Comparison of ENCODE assay signal across 23 cellular contexts in the genomic region with DNA sequence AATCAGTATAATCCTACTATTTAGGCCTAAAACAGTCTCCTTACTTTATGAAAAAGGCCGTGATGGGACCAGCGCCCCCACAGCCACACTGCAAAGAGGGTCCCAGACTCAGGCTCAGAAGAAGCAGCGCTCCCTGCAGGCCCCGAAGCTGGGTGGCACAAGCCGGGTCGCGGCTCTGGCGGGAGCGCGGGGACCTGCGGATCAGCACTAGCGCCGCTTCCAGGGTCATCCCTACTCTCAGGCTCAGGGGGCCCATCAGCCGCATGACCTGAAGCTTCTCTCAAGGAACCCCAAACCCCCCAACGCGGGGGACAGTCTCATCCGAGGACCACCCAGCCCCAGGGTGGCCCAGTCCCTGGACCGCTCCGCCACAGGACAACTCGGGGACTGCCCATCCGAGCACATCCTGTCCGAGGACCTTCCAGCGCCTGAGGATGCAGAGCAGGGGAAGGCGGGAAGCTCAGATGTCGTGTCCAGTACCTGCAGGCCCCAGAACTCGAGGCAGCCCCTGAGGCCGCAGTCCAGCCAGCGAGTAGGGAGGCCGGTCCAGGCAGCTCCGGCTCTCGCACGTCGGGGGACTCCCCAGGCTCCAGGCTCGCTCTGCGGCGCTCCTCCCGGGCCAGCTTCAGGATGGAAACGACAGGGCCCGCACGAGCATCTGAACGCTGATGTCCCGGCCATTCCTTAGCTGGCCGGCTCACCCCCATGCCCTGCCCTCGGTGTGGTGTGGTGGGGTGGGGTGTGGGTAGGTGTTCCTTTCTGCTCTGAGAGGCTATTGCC. TPM values are rescaled to one million over a fixed set of nuclear protein-coding genes. Genes with fewer than 3 reads are reported as not detected.
DNase-seq lines count a peak whose midpoint lies in the region; ATAC-seq and TF ChIP-seq lines count a peak whose summit lies in the region.
"Had no signal": no experiment of that assay in that cellular context is flagged by ENCODE, and none has a peak within 500 bp of the region (broad histone marks: within the 10 kb centered on the region; RNA-seq: fewer than 3 reads in every experiment).

No MANE protein-coding gene starts in this region.

- TF ChIP-seq CTCF in RWPE2 (IDR thresholded peaks at IDR 0.05; ENCODE audit: poor library complexity, severe bottlenecking) (no peak), mesothelial cell of epicardium (IDR thresholded peaks at IDR 0.05; ENCODE audit: unreplicated experiment) (no peak)

- no peak overlapping the region for H3K27ac Mint-ChIP-seq in stimulated activated naive CD8-positive, alpha-beta T cell treated with anti-CD3 and anti-CD28 coated beads, Interleukin-15, amount 100 ng/mL, for 72 hours
- peak overlapping the region; percentile 97 for H3K27ac Mint-ChIP-seq in mesothelial cell of epicardium
- H3K27ac Mint-ChIP-seq: activated T-helper 1 cell treated with anti-CD3 and anti-CD28 coated beads, Interleukin-12 subunit alpha, Interleukin-12 subunit beta, Interleukin-2, Interleukin-4 antibody, amounts not matched to agents 30 ng/mL and 10 ng/mL and 1 ng/mL, durations not matched to agents 14 hours and 24 hours and 36 hours; effector memory CD8-positive, alpha-beta T cell had no signal

- H3K27me3 ChIP-seq in RWPE2 (ENCODE audit: insufficient read depth, poor library complexity, severe bottlenecking): no peaks in the 10 kb centered on the region
- H3K27me3 ChIP-seq: pancreas had no signal

- no peaks in the 10 kb centered on the region for H3K4me1 ChIP-seq in RWPE2 (ENCODE audit: insufficient read depth, poor library complexity, severe bottlenecking)
- H3K4me1 ChIP-seq: pancreas had no signal

- H3K36me3 ChIP-seq in RWPE2 (ENCODE audit: low read depth): no peaks in the 10 kb centered on the region
- H3K36me3 ChIP-seq: pancreas had no signal

- DNase-seq in stimulated activated naive CD8-positive, alpha-beta T cell treated with anti-CD3 and anti-CD28 coated beads, Interleukin-15, amount 100 ng/mL, for 72 hours: no peak
- no peak for DNase-seq in stimulated activated naive CD8-positive, alpha-beta T cell treated with anti-CD3 and anti-CD28 coated beads, Interleukin-15, Interleukin-2, amounts not matched to agents 100 U/mL and 50 U/mL, for 24 hours
- DNase-seq in RWPE2 (ENCODE audit: low spot score) (peak; percentile 40), mesothelial cell of epicardium (ENCODE audit: low spot score in 2 of 2, unreplicated experiment in 2 of 2) (no peak), middle frontal gyrus (ENCODE audit: extremely low spot score, low spot score) (no peak), NCI-H128 (lab: John Stamatoyannopoulos, UW; ENCODE audit: unreplicated experiment) (no peak), HCEC 1CT (no peak)
- DNase-seq: anterior cingulate cortex; effector memory CD8-positive, alpha-beta T cell; head of caudate nucleus; NCI-H187 treated with DMSO at 0.1 percent for 48 hours; NCI-H524; SHP77 treated with DMSO at 0.1 percent for 48 hours; small intestine; substantia nigra had no signal

- H3K4me3 ChIP-seq in RWPE2 (ENCODE audit: severe bottlenecking): no peak overlapping the region
- H3K4me3 ChIP-seq: coronary artery, pancreas had no signal

- peaks cover 24% of the 10 kb centered on the region for H3K27me3 Mint-ChIP-seq in stimulated activated naive CD8-positive, alpha-beta T cell treated with anti-CD3 and anti-CD28 coated beads, Interleukin-15, amount 100 ng/mL, for 72 hours
- no peaks in the 10 kb centered on the region for H3K27me3 Mint-ChIP-seq in mesothelial cell of epicardium (ENCODE audit: low read depth)

- peaks cover 5% of the 10 kb centered on the region for H3K36me3 Mint-ChIP-seq in mesothelial cell of epicardium
- H3K36me3 Mint-ChIP-seq: activated naive CD4-positive, alpha-beta T cell treated with anti-CD3 and anti-CD28 coated beads, Interleukin-2, amount 50 U/mL, for 24 hours; T-cell had no signal

- peak overlapping the region; percentile 21 to 35 for H3K4me3 Mint-ChIP-seq in stimulated activated naive CD8-positive, alpha-beta T cell treated with anti-CD3 and anti-CD28 coated beads, Interleukin-15, amount 100 ng/mL, for 72 hours
- no peak overlapping the region for H3K4me3 Mint-ChIP-seq in mesothelial cell of epicardium
- H3K4me3 Mint-ChIP-seq: activated T-helper 1 cell treated with anti-CD3 and anti-CD28 coated beads, Interleukin-12 subunit alpha, Interleukin-12 subunit beta, Interleukin-2, Interleukin-4 antibody, amounts not matched to agents 30 ng/mL and 10 ng/mL and 1 ng/mL, durations not matched to agents 14 hours and 24 hours and 36 hours; nephron had no signal

- H3K4me1 Mint-ChIP-seq in stimulated activated naive CD8-positive, alpha-beta T cell treated with anti-CD3 and anti-CD28 coated beads, Interleukin-15, amount 100 ng/mL, for 72 hours: peaks cover 18% of the 10 kb centered on the region
- peaks cover 37% of the 10 kb centered on the region for H3K4me1 Mint-ChIP-seq in mesothelial cell of epicardium

- ATAC-seq in stimulated activated naive CD8-positive, alpha-beta T cell treated with anti-CD3 and anti-CD28 coated beads, Interleukin-15, amount 100 ng/mL, for 72 hours: peak; percentile 4
- ATAC-seq in stimulated activated naive CD8-positive, alpha-beta T cell treated with anti-CD3 and anti-CD28 coated beads, Interleukin-15, Interleukin-2, amounts not matched to agents 100 U/mL and 50 U/mL, for 24 hours: no peak
- ATAC-seq in RWPE2 (ENCODE audit: low read depth): no peak
- ATAC-seq: HepG2 had no signal

- no peaks in the 10 kb centered on the region for H3K9me3 ChIP-seq in RWPE2 (ENCODE audit: severe bottlenecking)
- H3K9me3 ChIP-seq: pancreas had no signal

- no peak overlapping the region for H3K27ac ChIP-seq in RWPE2 (ENCODE audit: poor library complexity, severe bottlenecking)
- H3K27ac ChIP-seq: C4-2B, coronary artery had no signal

- H3K9me3 Mint-ChIP-seq in stimulated activated naive CD8-positive, alpha-beta T cell treated with anti-CD3 and anti-CD28 coated beads, Interleukin-15, amount 100 ng/mL, for 72 hours: no peaks in the 10 kb centered on the region
- H3K9me3 Mint-ChIP-seq in mesothelial cell of epicardium: peaks cover 9% of the 10 kb centered on the region
- H3K9me3 Mint-ChIP-seq: activated naive CD4-positive, alpha-beta T cell treated with anti-CD3 and anti-CD28 coated beads, Interleukin-2, amount 50 U/mL, for 24 hours; effector memory CD8-positive, alpha-beta T cell; T-cell had no signal

RNA-seq across cellular contexts. Expression of a gene that starts 32.4 kb away (rescaled TPM):
- total RNA-seq in mesothelial cell of epicardium: 32.9 to 36.0 TPM (median 34.1 TPM) in 3 replicates
- total RNA-seq: HepG2 had no signal
